ENCODE assay signal across 1 cellular context in the genomic region with DNA sequence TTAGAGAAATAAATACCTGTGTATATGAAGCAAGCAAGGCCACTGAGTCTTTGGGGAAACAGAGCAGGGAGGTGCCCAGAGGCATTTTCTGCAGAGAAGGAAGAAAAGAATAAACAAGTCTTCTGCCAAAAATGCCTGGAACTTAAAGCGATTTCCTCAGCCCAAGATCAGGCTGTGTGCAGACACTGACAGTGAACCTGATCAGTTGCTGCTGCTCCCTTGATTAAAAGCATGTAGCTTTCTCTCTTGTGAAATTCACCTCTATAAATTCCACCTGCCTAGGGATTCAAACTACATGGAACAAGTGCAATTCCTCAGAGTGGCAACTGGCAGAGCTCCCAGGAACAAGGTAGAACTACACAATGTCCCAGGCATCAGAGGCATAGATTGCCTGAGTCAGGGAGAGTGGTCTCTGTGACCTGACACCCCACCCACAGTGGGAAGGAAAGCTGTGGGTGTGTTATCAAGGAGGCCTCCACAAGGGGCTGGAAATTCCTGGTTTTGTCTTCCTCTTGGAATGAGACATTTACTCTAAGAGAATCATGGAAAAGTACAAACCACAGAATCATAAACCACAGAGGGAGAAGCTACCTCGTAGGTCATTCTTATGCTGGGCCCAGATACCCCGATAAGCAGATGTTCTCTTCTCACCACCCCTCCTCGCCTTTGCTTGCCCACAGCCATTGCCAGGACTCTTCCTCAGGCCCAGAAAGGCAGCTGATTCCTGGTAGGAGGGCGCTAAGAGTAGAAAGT.
A peak's percentile ranks its signal among the peaks of the same experiment; 100 is the strongest.
TF ChIP-seq lines count a peak whose summit lies in the region.

No MANE protein-coding gene starts in this region.

TF ChIP-seq in K562, 482 proteins besides CTCF, POLR2A, EP300 and RAD21 (continued from another document and continues in another):
- TF ChIP-seq, protein P1, sequence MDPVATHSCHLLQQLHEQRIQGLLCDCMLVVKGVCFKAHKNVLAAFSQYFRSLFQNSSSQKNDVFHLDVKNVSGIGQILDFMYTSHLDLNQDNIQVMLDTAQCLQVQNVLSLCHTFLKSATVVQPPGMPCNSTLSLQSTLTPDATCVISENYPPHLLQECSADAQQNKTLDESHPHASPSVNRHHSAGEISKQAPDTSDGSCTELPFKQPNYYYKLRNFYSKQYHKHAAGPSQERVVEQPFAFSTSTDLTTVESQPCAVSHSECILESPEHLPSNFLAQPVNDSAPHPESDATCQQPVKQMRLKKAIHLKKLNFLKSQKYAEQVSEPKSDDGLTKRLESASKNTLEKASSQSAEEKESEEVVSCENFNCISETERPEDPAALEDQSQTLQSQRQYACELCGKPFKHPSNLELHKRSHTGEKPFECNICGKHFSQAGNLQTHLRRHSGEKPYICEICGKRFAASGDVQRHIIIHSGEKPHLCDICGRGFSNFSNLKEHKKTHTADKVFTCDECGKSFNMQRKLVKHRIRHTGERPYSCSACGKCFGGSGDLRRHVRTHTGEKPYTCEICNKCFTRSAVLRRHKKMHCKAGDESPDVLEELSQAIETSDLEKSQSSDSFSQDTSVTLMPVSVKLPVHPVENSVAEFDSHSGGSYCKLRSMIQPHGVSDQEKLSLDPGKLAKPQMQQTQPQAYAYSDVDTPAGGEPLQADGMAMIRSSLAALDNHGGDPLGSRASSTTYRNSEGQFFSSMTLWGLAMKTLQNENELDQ (CRISPR knock-in tag; IDR thresholded peaks at IDR 0.05; ENCODE audit: borderline replicate concordance) = no peak
- TF ChIP-seq ZNF133 (CRISPR knock-in tag; IDR thresholded peaks at IDR 0.05) (no peak), ASH1L (IDR thresholded peaks at IDR 0.05; ENCODE audit: borderline replicate concordance, low read depth, partially characterized antibody) (no peak), RCOR1 (IDR thresholded peaks at IDR 0.05; ENCODE audit: borderline replicate concordance in 1 of 2, low read depth in 2 of 2, low read length in 2 of 2) (peak in 1 of 2 experiments; percentile 59; a peak in 2 of 4 replicates), NR2C1 (IDR thresholded peaks at IDR 0.05) (no peak), NR2C1 (tag; IDR thresholded peaks at IDR 0.05) (peak; percentile 24; the same call in 1 of the 2 replicates), SETDB1 (IDR thresholded peaks at IDR 0.05; ENCODE audit: low read length) (no peak), NONO (IDR thresholded peaks at IDR 0.05; ENCODE audit: low read depth in 2 of 2, low read length in 1 of 2) (no peak), TAL1 (IDR thresholded peaks at IDR 0.05) (peak; percentile 6; the same call in 1 of the 2 replicates), ZNF24 (IDR thresholded peaks at IDR 0.05) (no peak), FOXA1 (IDR thresholded peaks at IDR 0.05; ENCODE audit: borderline replicate concordance) (no peak), ZNF124 (CRISPR knock-in tag; IDR thresholded peaks at IDR 0.05) (no peak), BRD4 (IDR thresholded peaks at IDR 0.05) (no peak), PRMT5 (CRISPR knock-in tag; IDR thresholded peaks at IDR 0.05) (no peak), KDM5B (IDR thresholded peaks at IDR 0.05; ENCODE audit: insufficient replicate concordance, low read depth, low read length) (no peak), MAFF (IDR thresholded peaks at IDR 0.05; ENCODE audit: low read length) (no peak), ZSCAN32 (CRISPR knock-in tag; IDR thresholded peaks at IDR 0.05) (no peak), XRCC5 (IDR thresholded peaks at IDR 0.05; ENCODE audit: low read depth, low read length) (no peak), CCAR2 (IDR thresholded peaks at IDR 0.05; ENCODE audit: low read depth, low read length) (no peak), TCF7 (IDR thresholded peaks at IDR 0.05; ENCODE audit: borderline replicate concordance) (no peak), SOX6 (IDR thresholded peaks at IDR 0.05) (peak; percentile 49), ETS2 (tag; IDR thresholded peaks at IDR 0.05; ENCODE audit: borderline replicate concordance, poor library complexity, severe bottlenecking) (no peak), ZNF644 (tag; IDR thresholded peaks at IDR 0.05; ENCODE audit: low read depth) (no peak), PTBP1 (IDR thresholded peaks at IDR 0.05; ENCODE audit: low read depth, low read length) (no peak), ZNF212 (CRISPR knock-in tag; IDR thresholded peaks at IDR 0.05) (no peak), GTF2F1 (IDR thresholded peaks at IDR 0.05; ENCODE audit: low read depth, low read length) (no peak), OTX1 (CRISPR knock-in tag; IDR thresholded peaks at IDR 0.05) (no peak), FUS (optimal IDR thresholded peaks at IDR 0.05; ENCODE audit: low read depth, low read length) (no peak), ILF3 (IDR thresholded peaks at IDR 0.05; ENCODE audit: borderline replicate concordance) (no peak), TCFL5 (CRISPR knock-in tag; conservative IDR thresholded peaks at IDR 0.05) (no peak), NCOR1 (IDR thresholded peaks at IDR 0.05) (no peak), PCBP2 (IDR thresholded peaks at IDR 0.05; ENCODE audit: low read depth, low read length, poor library complexity, severe bottlenecking) (no peak), HNRNPH1 (optimal IDR thresholded peaks at IDR 0.05; ENCODE audit: low read depth, low read length) (no peak), ZBTB1 (CRISPR knock-in tag; IDR thresholded peaks at IDR 0.05; ENCODE audit: borderline replicate concordance, low read depth) (no peak), CHD4 (IDR thresholded peaks at IDR 0.05; ENCODE audit: insufficient read depth, insufficient replicate concordance, low read depth, low read length, poor library complexity, severe bottlenecking) (no peak), CHCHD3 (CRISPR knock-in tag; IDR thresholded peaks at IDR 0.05) (no peak), HNRNPLL (IDR thresholded peaks at IDR 0.05; ENCODE audit: low read depth, low read length, poor library complexity, severe bottlenecking) (no peak), CBFA2T3 (IDR thresholded peaks at IDR 0.05) (peak; percentile 70), ZFX (CRISPR knock-in tag; IDR thresholded peaks at IDR 0.05) (peak; percentile 67), PML (IDR thresholded peaks at IDR 0.05; ENCODE audit: low read length) (no peak), ZNF431 (CRISPR knock-in tag; IDR thresholded peaks at IDR 0.05) (no peak), KAT8 (IDR thresholded peaks at IDR 0.05; ENCODE audit: low read depth) (no peak), HMGN3 (IDR thresholded peaks at IDR 0.05; ENCODE audit: borderline replicate concordance, extremely low read depth, insufficient read length, low read depth, low read length) (no peak), ZNF143 (CRISPR knock-in tag; IDR thresholded peaks at IDR 0.05) (no peak), ZNF347 (CRISPR knock-in tag; IDR thresholded peaks at IDR 0.05; ENCODE audit: low read depth) (no peak)
- TF ChIP-seq, protein P2, sequence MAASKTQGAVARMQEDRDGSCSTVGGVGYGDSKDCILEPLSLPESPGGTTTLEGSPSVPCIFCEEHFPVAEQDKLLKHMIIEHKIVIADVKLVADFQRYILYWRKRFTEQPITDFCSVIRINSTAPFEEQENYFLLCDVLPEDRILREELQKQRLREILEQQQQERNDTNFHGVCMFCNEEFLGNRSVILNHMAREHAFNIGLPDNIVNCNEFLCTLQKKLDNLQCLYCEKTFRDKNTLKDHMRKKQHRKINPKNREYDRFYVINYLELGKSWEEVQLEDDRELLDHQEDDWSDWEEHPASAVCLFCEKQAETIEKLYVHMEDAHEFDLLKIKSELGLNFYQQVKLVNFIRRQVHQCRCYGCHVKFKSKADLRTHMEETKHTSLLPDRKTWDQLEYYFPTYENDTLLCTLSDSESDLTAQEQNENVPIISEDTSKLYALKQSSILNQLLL (CRISPR knock-in tag; IDR thresholded peaks at IDR 0.05; ENCODE audit: borderline replicate concordance) = no peak
- TF ChIP-seq, protein P3, sequence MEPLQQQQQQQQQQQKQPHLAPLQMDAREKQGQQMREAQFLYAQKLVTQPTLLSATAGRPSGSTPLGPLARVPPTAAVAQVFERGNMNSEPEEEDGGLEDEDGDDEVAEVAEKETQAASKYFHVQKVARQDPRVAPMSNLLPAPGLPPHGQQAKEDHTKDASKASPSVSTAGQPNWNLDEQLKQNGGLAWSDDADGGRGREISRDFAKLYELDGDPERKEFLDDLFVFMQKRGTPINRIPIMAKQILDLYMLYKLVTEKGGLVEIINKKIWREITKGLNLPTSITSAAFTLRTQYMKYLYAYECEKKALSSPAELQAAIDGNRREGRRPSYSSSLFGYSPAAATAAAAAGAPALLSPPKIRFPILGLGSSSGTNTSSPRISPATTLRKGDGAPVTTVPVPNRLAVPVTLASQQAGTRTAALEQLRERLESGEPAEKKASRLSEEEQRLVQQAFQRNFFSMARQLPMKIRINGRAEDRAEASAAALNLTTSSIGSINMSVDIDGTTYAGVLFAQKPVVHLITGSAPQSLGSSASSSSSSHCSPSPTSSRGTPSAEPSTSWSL (CRISPR knock-in tag; IDR thresholded peaks at IDR 0.05; ENCODE audit: borderline replicate concordance) = no peak
- TF ChIP-seq, protein P4, sequence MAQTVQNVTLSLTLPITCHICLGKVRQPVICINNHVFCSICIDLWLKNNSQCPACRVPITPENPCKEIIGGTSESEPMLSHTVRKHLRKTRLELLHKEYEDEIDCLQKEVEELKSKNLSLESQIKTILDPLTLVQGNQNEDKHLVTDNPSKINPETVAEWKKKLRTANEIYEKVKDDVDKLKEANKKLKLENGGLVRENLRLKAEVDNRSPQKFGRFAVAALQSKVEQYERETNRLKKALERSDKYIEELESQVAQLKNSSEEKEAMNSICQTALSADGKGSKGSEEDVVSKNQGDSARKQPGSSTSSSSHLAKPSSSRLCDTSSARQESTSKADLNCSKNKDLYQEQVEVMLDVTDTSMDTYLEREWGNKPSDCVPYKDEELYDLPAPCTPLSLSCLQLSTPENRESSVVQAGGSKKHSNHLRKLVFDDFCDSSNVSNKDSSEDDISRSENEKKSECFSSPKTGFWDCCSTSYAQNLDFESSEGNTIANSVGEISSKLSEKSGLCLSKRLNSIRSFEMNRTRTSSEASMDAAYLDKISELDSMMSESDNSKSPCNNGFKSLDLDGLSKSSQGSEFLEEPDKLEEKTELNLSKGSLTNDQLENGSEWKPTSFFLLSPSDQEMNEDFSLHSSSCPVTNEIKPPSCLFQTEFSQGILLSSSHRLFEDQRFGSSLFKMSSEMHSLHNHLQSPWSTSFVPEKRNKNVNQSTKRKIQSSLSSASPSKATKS (CRISPR knock-in tag; IDR thresholded peaks at IDR 0.05) = no peak
- TF ChIP-seq, protein P5, sequence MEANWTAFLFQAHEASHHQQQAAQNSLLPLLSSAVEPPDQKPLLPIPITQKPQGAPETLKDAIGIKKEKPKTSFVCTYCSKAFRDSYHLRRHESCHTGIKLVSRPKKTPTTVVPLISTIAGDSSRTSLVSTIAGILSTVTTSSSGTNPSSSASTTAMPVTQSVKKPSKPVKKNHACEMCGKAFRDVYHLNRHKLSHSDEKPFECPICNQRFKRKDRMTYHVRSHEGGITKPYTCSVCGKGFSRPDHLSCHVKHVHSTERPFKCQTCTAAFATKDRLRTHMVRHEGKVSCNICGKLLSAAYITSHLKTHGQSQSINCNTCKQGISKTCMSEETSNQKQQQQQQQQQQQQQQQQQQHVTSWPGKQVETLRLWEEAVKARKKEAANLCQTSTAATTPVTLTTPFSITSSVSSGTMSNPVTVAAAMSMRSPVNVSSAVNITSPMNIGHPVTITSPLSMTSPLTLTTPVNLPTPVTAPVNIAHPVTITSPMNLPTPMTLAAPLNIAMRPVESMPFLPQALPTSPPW (CRISPR knock-in tag; IDR thresholded peaks at IDR 0.05) = peak; percentile 51
- TF ChIP-seq, protein P6, sequence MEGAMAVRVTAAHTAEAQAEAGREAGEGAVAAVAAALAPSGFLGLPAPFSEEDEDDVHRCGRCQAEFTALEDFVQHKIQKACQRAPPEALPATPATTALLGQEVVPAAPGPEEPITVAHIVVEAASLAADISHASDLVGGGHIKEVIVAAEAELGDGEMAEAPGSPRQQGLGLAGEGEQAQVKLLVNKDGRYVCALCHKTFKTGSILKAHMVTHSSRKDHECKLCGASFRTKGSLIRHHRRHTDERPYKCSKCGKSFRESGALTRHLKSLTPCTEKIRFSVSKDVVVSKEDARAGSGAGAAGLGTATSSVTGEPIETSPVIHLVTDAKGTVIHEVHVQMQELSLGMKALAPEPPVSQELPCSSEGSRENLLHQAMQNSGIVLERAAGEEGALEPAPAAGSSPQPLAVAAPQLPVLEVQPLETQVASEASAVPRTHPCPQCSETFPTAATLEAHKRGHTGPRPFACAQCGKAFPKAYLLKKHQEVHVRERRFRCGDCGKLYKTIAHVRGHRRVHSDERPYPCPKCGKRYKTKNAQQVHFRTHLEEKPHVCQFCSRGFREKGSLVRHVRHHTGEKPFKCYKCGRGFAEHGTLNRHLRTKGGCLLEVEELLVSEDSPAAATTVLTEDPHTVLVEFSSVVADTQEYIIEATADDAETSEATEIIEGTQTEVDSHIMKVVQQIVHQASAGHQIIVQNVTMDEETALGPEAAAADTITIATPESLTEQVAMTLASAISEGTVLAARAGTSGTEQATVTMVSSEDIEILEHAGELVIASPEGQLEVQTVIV (CRISPR knock-in tag; IDR thresholded peaks at IDR 0.05; ENCODE audit: borderline replicate concordance) = no peak
- TF ChIP-seq, protein P7, sequence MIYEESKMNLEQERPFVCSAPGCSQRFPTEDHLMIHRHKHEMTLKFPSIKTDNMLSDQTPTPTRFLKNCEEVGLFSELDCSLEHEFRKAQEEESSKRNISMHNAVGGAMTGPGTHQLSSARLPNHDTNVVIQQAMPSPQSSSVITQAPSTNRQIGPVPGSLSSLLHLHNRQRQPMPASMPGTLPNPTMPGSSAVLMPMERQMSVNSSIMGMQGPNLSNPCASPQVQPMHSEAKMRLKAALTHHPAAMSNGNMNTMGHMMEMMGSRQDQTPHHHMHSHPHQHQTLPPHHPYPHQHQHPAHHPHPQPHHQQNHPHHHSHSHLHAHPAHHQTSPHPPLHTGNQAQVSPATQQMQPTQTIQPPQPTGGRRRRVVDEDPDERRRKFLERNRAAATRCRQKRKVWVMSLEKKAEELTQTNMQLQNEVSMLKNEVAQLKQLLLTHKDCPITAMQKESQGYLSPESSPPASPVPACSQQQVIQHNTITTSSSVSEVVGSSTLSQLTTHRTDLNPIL (CRISPR knock-in tag; IDR thresholded peaks at IDR 0.05) = no peak
- TF ChIP-seq, protein P8, sequence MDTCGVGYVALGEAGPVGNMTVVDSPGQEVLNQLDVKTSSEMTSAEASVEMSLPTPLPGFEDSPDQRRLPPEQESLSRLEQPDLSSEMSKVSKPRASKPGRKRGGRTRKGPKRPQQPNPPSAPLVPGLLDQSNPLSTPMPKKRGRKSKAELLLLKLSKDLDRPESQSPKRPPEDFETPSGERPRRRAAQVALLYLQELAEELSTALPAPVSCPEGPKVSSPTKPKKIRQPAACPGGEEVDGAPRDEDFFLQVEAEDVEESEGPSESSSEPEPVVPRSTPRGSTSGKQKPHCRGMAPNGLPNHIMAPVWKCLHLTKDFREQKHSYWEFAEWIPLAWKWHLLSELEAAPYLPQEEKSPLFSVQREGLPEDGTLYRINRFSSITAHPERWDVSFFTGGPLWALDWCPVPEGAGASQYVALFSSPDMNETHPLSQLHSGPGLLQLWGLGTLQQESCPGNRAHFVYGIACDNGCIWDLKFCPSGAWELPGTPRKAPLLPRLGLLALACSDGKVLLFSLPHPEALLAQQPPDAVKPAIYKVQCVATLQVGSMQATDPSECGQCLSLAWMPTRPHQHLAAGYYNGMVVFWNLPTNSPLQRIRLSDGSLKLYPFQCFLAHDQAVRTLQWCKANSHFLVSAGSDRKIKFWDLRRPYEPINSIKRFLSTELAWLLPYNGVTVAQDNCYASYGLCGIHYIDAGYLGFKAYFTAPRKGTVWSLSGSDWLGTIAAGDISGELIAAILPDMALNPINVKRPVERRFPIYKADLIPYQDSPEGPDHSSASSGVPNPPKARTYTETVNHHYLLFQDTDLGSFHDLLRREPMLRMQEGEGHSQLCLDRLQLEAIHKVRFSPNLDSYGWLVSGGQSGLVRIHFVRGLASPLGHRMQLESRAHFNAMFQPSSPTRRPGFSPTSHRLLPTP (IDR thresholded peaks at IDR 0.05; ENCODE audit: borderline replicate concordance, extremely low read depth, insufficient read length) = no peak
